Comparison of ENCODE assay signal across 21 cellular contexts in the genomic region with DNA sequence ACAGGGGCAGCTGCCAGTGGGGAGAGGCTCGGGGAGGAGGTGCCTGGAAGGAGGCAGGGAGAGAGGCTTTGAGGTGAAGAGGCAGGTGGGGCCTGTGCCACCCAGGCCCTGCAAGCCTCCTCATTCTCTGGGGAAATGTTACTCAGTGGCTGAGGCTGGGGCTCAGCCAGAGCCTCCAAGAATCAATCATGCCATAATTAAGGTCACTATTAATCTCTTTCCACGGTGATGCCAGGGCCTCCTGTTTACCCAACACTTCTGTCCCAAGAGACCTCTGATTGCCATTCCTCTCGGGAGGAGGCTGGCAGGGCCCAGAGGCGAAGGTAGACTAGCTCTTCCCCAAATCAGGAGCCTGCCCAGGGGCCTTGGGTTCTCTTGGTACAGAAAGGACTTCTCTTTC.
"Had no signal": no experiment of that assay in that cellular context is flagged by ENCODE, and none has a peak within 500 bp of the region (broad histone marks: within the 10 kb centered on the region; RNA-seq: fewer than 3 reads in every experiment).

No MANE protein-coding gene starts in this region.

- H3K4me3 ChIP-seq: colonic mucosa, dorsolateral prefrontal cortex, gastrocnemius medialis, right lobe of liver, testis, transverse colon had no signal

- H3K36me3 ChIP-seq: colonic mucosa, gastrocnemius medialis, right lobe of liver, transverse colon had no signal

- ATAC-seq: activated CD4-positive, alpha-beta T cell treated with anti-CD3 and anti-CD28 coated beads for 36 hours; activated CD8-positive, alpha-beta memory T cell treated with anti-CD3 and anti-CD28 coated beads, Interleukin-2, amount 10 ng/mL, durations not matched to agents 7 days and 5 days; activated CD8-positive, alpha-beta T cell treated with anti-CD3 and anti-CD28 coated beads, Interleukin-2, amount 10 ng/mL, durations not matched to agents 7 days and 5 days; activated T-cell treated with anti-CD3 and anti-CD28 coated beads, Interleukin-2, amount 50 U/mL, for 72 hours; gastrocnemius medialis; left ventricle myocardium superior; right lobe of liver; stimulated activated naive CD8-positive, alpha-beta T cell treated with anti-CD3 and anti-CD28 coated beads, Interleukin-15, Interleukin-2, amounts not matched to agents 100 U/mL and 50 U/mL, for 24 hours had no signal

- H3K9me3 ChIP-seq: colonic mucosa, gastrocnemius medialis, right lobe of liver, testis, transverse colon had no signal

- H3K27ac ChIP-seq: colonic mucosa, dorsolateral prefrontal cortex, gastrocnemius medialis, right lobe of liver, testis, transverse colon had no signal

- H3K4me1 ChIP-seq: colonic mucosa, testis, transverse colon had no signal

- DNase-seq: activated CD4-positive, alpha-beta T cell treated with anti-CD3 and anti-CD28 coated beads for 36 hours; activated CD4-positive, CD25-positive, alpha-beta regulatory T cell; activated CD8-positive, alpha-beta memory T cell treated with anti-CD3 and anti-CD28 coated beads, Interleukin-2, amount 10 ng/mL, durations not matched to agents 7 days and 5 days; activated CD8-positive, alpha-beta T cell treated with anti-CD3 and anti-CD28 coated beads, Interleukin-2, amount 10 ng/mL, durations not matched to agents 7 days and 5 days; activated naive CD4-positive, alpha-beta T cell treated with Interleukin-2 at 50 U/mL for 16 hours; activated T-cell treated with anti-CD3 and anti-CD28 coated beads, Interleukin-2, amount 50 U/mL, for 72 hours; anterior cingulate cortex; cerebellar nuclear complex; colonic mucosa; dorsolateral prefrontal cortex; effector memory CD4-positive, alpha-beta T cell; erythroblast; gastrocnemius medialis; glutamatergic neuron; left ventricle myocardium superior; right lobe of liver; stimulated activated CD4-positive, alpha-beta T cell treated with anti-CD3 and anti-CD28 coated beads, Interleukin-2, amount 100 ng/mL, for 48 hours; stimulated activated naive CD8-positive, alpha-beta T cell treated with anti-CD3 and anti-CD28 coated beads, Interleukin-15, Interleukin-2, amounts not matched to agents 100 U/mL and 50 U/mL, for 24 hours; testis; transverse colon had no signal

- FAIRE-seq: islet of Langerhans had no signal
